Comparison of ENCODE assay signal across 10 cellular contexts in genomic region chr11:1335264-1335810, GRCh38. TPM values are rescaled to one million over a fixed set of nuclear protein-coding genes. Genes with fewer than 3 reads are reported as not detected.
A peak's percentile ranks its signal among the peaks of the same experiment; 100 is the strongest.
DNase-seq lines count a peak whose midpoint lies in the region; ATAC-seq lines count a peak whose summit lies in the region.
"Had no signal": no experiment of that assay in that cellular context is flagged by ENCODE, and none has a peak within 500 bp of the region (broad histone marks: within the 10 kb centered on the region; RNA-seq: fewer than 3 reads in every experiment).

No MANE protein-coding gene starts in this region.

- no peak overlapping the region for H3K27ac Mint-ChIP-seq in activated CD4-positive, alpha-beta T cell treated with anti-CD3 and anti-CD28 coated beads, Interleukin-2, amount 10 ng/mL, durations not matched to agents 7 days and 5 days
- H3K27ac Mint-ChIP-seq in activated T-cell treated with anti-CD3 and anti-CD28 coated beads, Interleukin-2, amount 50 U/mL, for 72 hours = no peak overlapping the region
- H3K27ac Mint-ChIP-seq in stimulated activated memory B cell treated with anti-CD40 and anti-IgM and Interleukin-4, amounts not matched to agents 10 μg/mL and 1 μg/mL and 100 μg/mL, for 72 hours = no peak overlapping the region

- peaks cover 20% of the 10 kb centered on the region for H3K4me1 Mint-ChIP-seq in activated CD4-positive, alpha-beta T cell treated with anti-CD3 and anti-CD28 coated beads, Interleukin-2, amount 10 ng/mL, durations not matched to agents 7 days and 5 days
- H3K4me1 Mint-ChIP-seq in activated T-cell treated with anti-CD3 and anti-CD28 coated beads, Interleukin-2, amount 50 U/mL, for 72 hours (ENCODE audit: low read depth) = peaks cover 25% of the 10 kb centered on the region
- H3K4me1 Mint-ChIP-seq in stimulated activated memory B cell treated with anti-CD40 and anti-IgM and Interleukin-4, amounts not matched to agents 10 μg/mL and 1 μg/mL and 100 μg/mL, for 72 hours = peaks cover 18% of the 10 kb centered on the region

- peaks cover 13% of the 10 kb centered on the region for H3K27me3 Mint-ChIP-seq in activated CD4-positive, alpha-beta T cell treated with anti-CD3 and anti-CD28 coated beads, Interleukin-2, amount 10 ng/mL, durations not matched to agents 7 days and 5 days
- H3K27me3 Mint-ChIP-seq in activated T-cell treated with anti-CD3 and anti-CD28 coated beads, Interleukin-2, amount 50 U/mL, for 72 hours (ENCODE audit: low read depth) = peaks cover 11% of the 10 kb centered on the region
- H3K27me3 Mint-ChIP-seq in stimulated activated memory B cell treated with anti-CD40 and anti-IgM and Interleukin-4, amounts not matched to agents 10 μg/mL and 1 μg/mL and 100 μg/mL, for 72 hours = no peaks in the 10 kb centered on the region

- H3K4me3 ChIP-seq in iPS-18c (ENCODE audit: insufficient read depth, low read depth, low read length) = peak overlapping the region; percentile 11; the same call in 1 of the 2 replicates

- peak overlapping the region; percentile 74 for H3K4me3 Mint-ChIP-seq in activated CD4-positive, alpha-beta T cell treated with anti-CD3 and anti-CD28 coated beads, Interleukin-2, amount 10 ng/mL, durations not matched to agents 7 days and 5 days
- peak overlapping the region; percentile 77 to 82 for H3K4me3 Mint-ChIP-seq in activated T-cell treated with anti-CD3 and anti-CD28 coated beads, Interleukin-2, amount 50 U/mL, for 72 hours
- peak overlapping the region; percentile 45 for H3K4me3 Mint-ChIP-seq in stimulated activated memory B cell treated with anti-CD40 and anti-IgM and Interleukin-4, amounts not matched to agents 10 μg/mL and 1 μg/mL and 100 μg/mL, for 72 hours

- DNase-seq in activated CD4-positive, alpha-beta T cell treated with anti-CD3 and anti-CD28 coated beads, Interleukin-2, amount 10 ng/mL, durations not matched to agents 7 days and 5 days = no peak
- no peak for DNase-seq in activated CD4-positive, alpha-beta T cell treated with anti-CD3 and anti-CD28 coated beads for 1 hour
- no peak for DNase-seq in activated T-cell treated with anti-CD3 and anti-CD28 coated beads, Interleukin-2, amount 50 U/mL, for 72 hours
- no peak for DNase-seq in CD1c-positive myeloid dendritic cell (ENCODE audit: extremely low spot score)
- no peak for DNase-seq in EL
- DNase-seq: NCI-H510A treated with DMSO at 0.1 percent for 48 hours had no signal

- H3K36me3 Mint-ChIP-seq in activated CD4-positive, alpha-beta T cell treated with anti-CD3 and anti-CD28 coated beads, Interleukin-2, amount 10 ng/mL, durations not matched to agents 7 days and 5 days (ENCODE audit: low read depth) = peaks cover 1% of the 10 kb centered on the region
- H3K36me3 Mint-ChIP-seq in activated T-cell treated with anti-CD3 and anti-CD28 coated beads, Interleukin-2, amount 50 U/mL, for 72 hours (ENCODE audit: insufficient read depth in 2 of 2) = peaks cover 3 to 12% of the 10 kb centered on the region in 2 donors
- H3K36me3 Mint-ChIP-seq in stimulated activated memory B cell treated with anti-CD40 and anti-IgM and Interleukin-4, amounts not matched to agents 10 μg/mL and 1 μg/mL and 100 μg/mL, for 72 hours = peaks cover 10% of the 10 kb centered on the region

- POLR2A ChIA-PET in activated CD4-positive, alpha-beta T cell treated with anti-CD3 and anti-CD28 coated beads, Interleukin-2, amount 10 ng/mL, durations not matched to agents 7 days and 5 days (lab: Charles Lee) = no interaction called here

- H3K9me3 ChIP-seq in iPS-18c (ENCODE audit: control insufficient read depth, insufficient read depth, low read length) = no peaks in the 10 kb centered on the region
- H3K9me3 ChIP-seq: pancreas had no signal

- peaks cover 12% of the 10 kb centered on the region for H3K9me3 Mint-ChIP-seq in activated CD4-positive, alpha-beta T cell treated with anti-CD3 and anti-CD28 coated beads, Interleukin-2, amount 10 ng/mL, durations not matched to agents 7 days and 5 days
- H3K9me3 Mint-ChIP-seq in activated T-cell treated with anti-CD3 and anti-CD28 coated beads, Interleukin-2, amount 50 U/mL, for 72 hours = peaks cover 3% of the 10 kb centered on the region in 2 donors
- peaks cover 9% of the 10 kb centered on the region for H3K9me3 Mint-ChIP-seq in stimulated activated memory B cell treated with anti-CD40 and anti-IgM and Interleukin-4, amounts not matched to agents 10 μg/mL and 1 μg/mL and 100 μg/mL, for 72 hours

- CTCF ChIA-PET in activated CD4-positive, alpha-beta T cell treated with anti-CD3 and anti-CD28 coated beads, Interleukin-2, amount 10 ng/mL, durations not matched to agents 7 days and 5 days (lab: Charles Lee) = interaction anchor here (0.8 kb wide), 1 partner anchor 10 kb away, joined by 3 read pairs; no protein-coding TSS in a partner anchor

- no peak for ATAC-seq in activated T-cell treated with anti-CD3 and anti-CD28 coated beads, Interleukin-2, amount 50 U/mL, for 72 hours (replicated peaks in 1 of 2)
- no peak for ATAC-seq in stimulated activated memory B cell treated with anti-CD40 and anti-IgM and Interleukin-4, amounts not matched to agents 10 μg/mL and 1 μg/mL and 100 μg/mL, for 72 hours
- ATAC-seq in GM21390 (IDR thresholded peaks at IDR 0.05; ENCODE audit: unreplicated experiment) = no peak

RNA-seq across cellular contexts. Expression of gene TOLLIP, which starts 25.9 kb away (rescaled TPM):
- 10 to 100 TPM; 35.3 to 35.6 TPM for total RNA-seq in activated CD4-positive, alpha-beta T cell treated with anti-CD3 and anti-CD28 coated beads, Interleukin-2, amount 10 ng/mL, durations not matched to agents 7 days and 5 days
- total RNA-seq in activated T-cell treated with anti-CD3 and anti-CD28 coated beads, Interleukin-2, amount 50 U/mL, for 72 hours = 10 to 100 TPM; 32.9 to 34.1 TPM

RNA-seq across cellular contexts. Expression of gene BRSK2, which starts 54.4 kb away (rescaled TPM):
- not detected for total RNA-seq in activated CD4-positive, alpha-beta T cell treated with anti-CD3 and anti-CD28 coated beads, Interleukin-2, amount 10 ng/mL, durations not matched to agents 7 days and 5 days
- total RNA-seq in activated T-cell treated with anti-CD3 and anti-CD28 coated beads, Interleukin-2, amount 50 U/mL, for 72 hours = under 1 TPM; 0.51 to 0.84 TPM
